ENCODE assay signal across 26 cellular contexts in the genomic region with DNA sequence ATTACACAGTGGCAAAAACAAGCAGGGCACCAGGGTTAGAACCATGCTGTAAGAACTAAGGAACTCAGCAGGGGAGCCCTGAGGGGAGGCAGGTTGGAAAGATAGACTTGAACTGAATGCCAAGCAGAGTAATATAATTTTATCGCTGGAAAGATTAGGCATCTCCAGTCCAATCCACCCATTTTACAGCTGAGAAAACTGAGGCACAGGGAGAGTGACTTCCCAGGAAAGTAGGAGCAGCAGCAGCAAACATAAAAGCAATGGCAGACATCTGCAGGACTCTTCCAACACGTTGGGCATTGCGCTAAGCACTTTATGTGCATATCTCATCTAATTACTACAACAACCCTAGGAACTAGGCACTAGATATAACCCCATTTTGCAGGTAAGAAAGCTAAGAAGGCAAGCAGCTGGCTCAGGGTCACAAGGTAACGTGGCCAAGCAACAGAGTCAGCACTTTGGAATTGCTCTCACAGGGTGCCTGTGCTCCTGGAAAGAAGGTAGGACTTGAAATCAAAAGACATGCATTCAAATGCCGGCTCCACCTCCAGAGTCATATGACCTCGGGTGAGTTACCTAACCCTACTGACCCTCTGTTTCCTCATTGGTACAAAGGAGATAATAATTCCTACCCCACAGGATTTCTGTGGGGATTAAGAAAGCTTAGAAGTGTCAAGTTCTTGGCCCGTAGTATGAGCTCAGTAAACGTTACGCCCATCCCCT.
"Had no signal": no experiment of that assay in that cellular context is flagged by ENCODE, and none has a peak within 500 bp of the region (broad histone marks: within the 10 kb centered on the region; RNA-seq: fewer than 3 reads in every experiment).

No MANE protein-coding gene starts in this region.

- H3K27me3 ChIP-seq: breast epithelium, SJCRH30 had no signal

- H3K36me3 Mint-ChIP-seq: activated naive CD8-positive, alpha-beta T cell treated with anti-CD3 and anti-CD28 coated beads, Interleukin-2, amount 10 ng/mL, durations not matched to agents 7 days and 5 days had no signal

- H3K4me1 ChIP-seq: breast epithelium, SJCRH30 had no signal

- H3K27me3 Mint-ChIP-seq: activated B cell treated with CpG ODN at 0.5 μM for 24 hours; activated CD4-positive, alpha-beta T cell treated with anti-CD3 and anti-CD28 coated beads, Interleukin-2, amount 10 ng/mL, durations not matched to agents 24 days and 14 days had no signal

- H3K27ac Mint-ChIP-seq: activated B cell treated with CpG ODN at 0.5 μM for 24 hours; activated CD4-positive, alpha-beta T cell treated with anti-CD3 and anti-CD28 coated beads, Interleukin-2, amount 10 ng/mL, durations not matched to agents 24 days and 14 days; activated naive CD8-positive, alpha-beta T cell treated with anti-CD3 and anti-CD28 coated beads, Interleukin-2, amount 10 ng/mL, durations not matched to agents 7 days and 5 days; T-helper 1 cell treated with Interleukin-12 subunit alpha and Interleukin-12 subunit beta and Interleukin-4 antibody, amounts not matched to agents 30 μg/mL and 1 μg/mL, for 36 hours had no signal

- H3K27ac ChIP-seq: RWPE1, SJCRH30 had no signal

- H3K9me3 Mint-ChIP-seq: activated B cell treated with CpG ODN at 0.5 μM for 24 hours; activated CD4-positive, alpha-beta T cell treated with anti-CD3 and anti-CD28 coated beads, Interleukin-2, amount 10 ng/mL, durations not matched to agents 24 days and 14 days; activated naive CD8-positive, alpha-beta T cell treated with anti-CD3 and anti-CD28 coated beads, Interleukin-2, amount 10 ng/mL, durations not matched to agents 7 days and 5 days; T-helper 1 cell treated with Interleukin-12 subunit alpha and Interleukin-12 subunit beta and Interleukin-4 antibody, amounts not matched to agents 30 μg/mL and 1 μg/mL, for 36 hours had no signal

- H3K36me3 ChIP-seq: breast epithelium, SJCRH30 had no signal

- H3K9me3 ChIP-seq: breast epithelium, SJCRH30 had no signal

- ATAC-seq: Panc1, SK-N-SH treated with all-trans-retinoic acid at 6 μM for 48 hours had no signal

- DNase-seq: activated B cell treated with CpG ODN at 0.5 μM for 24 hours; activated CD4-positive, alpha-beta T cell treated with anti-CD3 and anti-CD28 coated beads for 1 hour; activated CD4-positive, alpha-beta T cell treated with anti-CD3 and anti-CD28 coated beads, Interleukin-2, amount 10 ng/mL, durations not matched to agents 24 days and 14 days; activated CD4-positive, alpha-beta T cell treated with anti-CD3 and anti-CD28 coated beads, Interleukin-2, amount 50 U/mL, for 48 hours; activated CD8-positive, alpha-beta memory T cell treated with anti-CD3 and anti-CD28 coated beads, Interleukin-2, amount 50 U/mL, for 48 hours; activated naive CD4-positive, alpha-beta T cell treated with anti-CD3 and anti-CD28 coated beads, Interleukin-2, amount 50 U/mL, for 16 hours; activated naive CD8-positive, alpha-beta T cell treated with anti-CD3 and anti-CD28 coated beads, Interleukin-2, amount 10 ng/mL, durations not matched to agents 7 days and 5 days; activated T-cell treated with anti-CD3 and anti-CD28 coated beads, Interleukin-2, amount 50 U/mL, for 1 hour; aorta; Karpas-422; MM.1S; NCI-H1105; NCI-H1436; NCI-H1694 treated with DMSO at 0.1 percent for 48 hours; NCI-H2029 treated with DMSO at 0.1 percent for 48 hours; NCI-H510A treated with DMSO at 0.1 percent for 48 hours; NCI-H69; NK-92 treated with Interleukin-12 subunit alpha and Interleukin-12 subunit beta, amount 100 ng/mL, for 24 hours; OCI-M1; Right ventricle myocardium superior; SJCRH30 had no signal

- H3K4me1 Mint-ChIP-seq: activated B cell treated with CpG ODN at 0.5 μM for 24 hours; activated CD4-positive, alpha-beta T cell treated with anti-CD3 and anti-CD28 coated beads, Interleukin-2, amount 10 ng/mL, durations not matched to agents 24 days and 14 days; activated naive CD8-positive, alpha-beta T cell treated with anti-CD3 and anti-CD28 coated beads, Interleukin-2, amount 10 ng/mL, durations not matched to agents 7 days and 5 days had no signal

- H3K4me3 Mint-ChIP-seq: activated B cell treated with CpG ODN at 0.5 μM for 24 hours; activated CD4-positive, alpha-beta T cell treated with anti-CD3 and anti-CD28 coated beads, Interleukin-2, amount 10 ng/mL, durations not matched to agents 24 days and 14 days; activated naive CD8-positive, alpha-beta T cell treated with anti-CD3 and anti-CD28 coated beads, Interleukin-2, amount 10 ng/mL, durations not matched to agents 7 days and 5 days; T-helper 1 cell treated with Interleukin-12 subunit alpha and Interleukin-12 subunit beta and Interleukin-4 antibody, amounts not matched to agents 30 μg/mL and 1 μg/mL, for 36 hours had no signal

- H3K4me3 ChIP-seq: breast epithelium, SJCRH30 had no signal
